ENCODE assay signal across 29 cellular contexts in genomic region chr17:31015639-31016038, GRCh38. TPM values are rescaled to one million over a fixed set of nuclear protein-coding genes. Genes with fewer than 3 reads are reported as not detected.
DNase-seq lines count a peak whose midpoint lies in the region; ATAC-seq and TF ChIP-seq lines count a peak whose summit lies in the region.
"Had no signal": no experiment of that assay in that cellular context is flagged by ENCODE, and none has a peak within 500 bp of the region (broad histone marks: within the 10 kb centered on the region; RNA-seq: fewer than 3 reads in every experiment).

No MANE protein-coding gene starts in this region.

- H3K4me1 Mint-ChIP-seq in CD4-positive, alpha-beta T cell (ENCODE audit: low read depth) = no peaks in the 10 kb centered on the region
- H3K4me1 Mint-ChIP-seq: stimulated activated memory B cell treated with anti-CD40 and anti-IgM and Interleukin-4, amounts not matched to agents 10 μg/mL and 1 μg/mL and 100 μg/mL, for 72 hours had no signal

- POLR2A ChIA-PET in GM10248 (lab: Yijun Ruan, JAX) = no interaction called here
- POLR2A ChIA-PET in CD4-positive, alpha-beta T cell (lab: Charles Lee) = no interaction called here

- no peak for TF ChIP-seq EP300 in Ishikawa (IDR thresholded peaks at IDR 0.05; ENCODE audit: borderline replicate concordance)

- no peaks in the 10 kb centered on the region for H3K9me3 ChIP-seq in CD4-positive, alpha-beta T cell (ENCODE audit: control insufficient read depth, low read length)
- H3K9me3 ChIP-seq: breast epithelium, Caco-2, esophagus squamous epithelium, gastrocnemius medialis, suprapubic skin had no signal

- no peak overlapping the region for H3K4me3 Mint-ChIP-seq in CD4-positive, alpha-beta T cell
- H3K4me3 Mint-ChIP-seq: activated naive CD4-positive, alpha-beta T cell treated with anti-CD3 and anti-CD28 coated beads for 36 hours; memory B cell; stimulated activated memory B cell treated with anti-CD40 and anti-IgM and Interleukin-4, amounts not matched to agents 10 μg/mL and 1 μg/mL and 100 μg/mL, for 72 hours; T-helper 1 cell treated with Interleukin-12 subunit alpha and Interleukin-12 subunit beta and Interleukin-4 antibody, amounts not matched to agents 30 μg/mL and 1 μg/mL, for 36 hours had no signal

- TF ChIP-seq CTCF in GM10248 (IDR thresholded peaks at IDR 0.05; ENCODE audit: control extremely low read depth, extremely low read depth, low read depth, missing control alignments) = peak; percentile 8
- TF ChIP-seq CTCF in epithelial cell of esophagus (IDR thresholded peaks at IDR 0.05; ENCODE audit: insufficient read depth, low read depth, low read length, missing control alignments) = peak; percentile 27
- TF ChIP-seq CTCF in CD4-positive, alpha-beta T cell (IDR thresholded peaks at IDR 0.05) = no peak

- CTCF ChIA-PET in GM10248 (lab: Yijun Ruan, JAX) = interaction anchor here (1.1 to 2.1 kb wide), 5 partner anchors 8 to 200 kb away, joined by 3 to 18 read pairs (median 4); no protein-coding TSS in a partner anchor
- CTCF ChIA-PET in CD4-positive, alpha-beta T cell (lab: Charles Lee) = interaction anchor here (0.6 to 1.9 kb wide), 2 partner anchors 10 to 821 kb away, joined by 3 to 5 read pairs; no protein-coding TSS in a partner anchor

- H3K27ac Mint-ChIP-seq in CD4-positive, alpha-beta T cell = no peak overlapping the region
- H3K27ac Mint-ChIP-seq: activated naive CD4-positive, alpha-beta T cell treated with anti-CD3 and anti-CD28 coated beads for 36 hours; memory B cell; stimulated activated memory B cell treated with anti-CD40 and anti-IgM and Interleukin-4, amounts not matched to agents 10 μg/mL and 1 μg/mL and 100 μg/mL, for 72 hours; T-helper 1 cell treated with Interleukin-12 subunit alpha and Interleukin-12 subunit beta and Interleukin-4 antibody, amounts not matched to agents 30 μg/mL and 1 μg/mL, for 36 hours had no signal

- ATAC-seq in CD4-positive, alpha-beta T cell (ENCODE audit: poor library complexity) = no peak
- ATAC-seq: gastrocnemius medialis; left cardiac atrium; stimulated activated memory B cell treated with anti-CD40 and anti-IgM and Interleukin-4, amounts not matched to agents 10 μg/mL and 1 μg/mL and 100 μg/mL, for 72 hours had no signal

- no peaks in the 10 kb centered on the region for H3K27me3 Mint-ChIP-seq in CD4-positive, alpha-beta T cell
- H3K27me3 Mint-ChIP-seq: memory B cell; stimulated activated memory B cell treated with anti-CD40 and anti-IgM and Interleukin-4, amounts not matched to agents 10 μg/mL and 1 μg/mL and 100 μg/mL, for 72 hours had no signal

- no peak overlapping the region for H3K4me3 ChIP-seq in epithelial cell of esophagus (ENCODE audit: low read length)
- H3K4me3 ChIP-seq: breast epithelium, esophagus squamous epithelium, gastrocnemius medialis, suprapubic skin had no signal

- H3K9me3 Mint-ChIP-seq in CD4-positive, alpha-beta T cell = no peaks in the 10 kb centered on the region
- H3K9me3 Mint-ChIP-seq: activated naive CD4-positive, alpha-beta T cell treated with anti-CD3 and anti-CD28 coated beads for 36 hours; memory B cell; stimulated activated memory B cell treated with anti-CD40 and anti-IgM and Interleukin-4, amounts not matched to agents 10 μg/mL and 1 μg/mL and 100 μg/mL, for 72 hours; T-helper 1 cell treated with Interleukin-12 subunit alpha and Interleukin-12 subunit beta and Interleukin-4 antibody, amounts not matched to agents 30 μg/mL and 1 μg/mL, for 36 hours had no signal

- intact Hi-C loops in CD4-positive, alpha-beta T cell (cut with DNase I, micrococcal nuclease) = loop anchor here in 1 of 2 experiments (2.0 to 10.0 kb wide), 2 partner anchors 357 to 509 kb away; no protein-coding TSS in a partner anchor

- peak; percentile 30; the same call in 1 of the 2 replicates for TF ChIP-seq RAD21 in Ishikawa (IDR thresholded peaks at IDR 0.05; ENCODE audit: low read depth)

- no peaks in the 10 kb centered on the region for H3K27me3 ChIP-seq in CD4-positive, alpha-beta T cell (ENCODE audit: control insufficient read depth, insufficient read depth, low read length)
- H3K27me3 ChIP-seq: breast epithelium, esophagus squamous epithelium, gastrocnemius medialis, suprapubic skin had no signal

- no peak for DNase-seq in GM10248 (ENCODE audit: extremely low spot score)
- DNase-seq in UCSD-AML1 (lab: John Stamatoyannopoulos, UW; ENCODE audit: unreplicated experiment) = peak; percentile 25
- DNase-seq in epithelial cell of esophagus (ENCODE audit: low read depth) = peak; percentile 11
- no peak for DNase-seq in CD4-positive, alpha-beta T cell
- DNase-seq in H4 (ENCODE audit: low spot score) = no peak
- DNase-seq in HUDEP-2 (lab: John Stamatoyannopoulos, UW; ENCODE audit: unreplicated experiment in 76 of 76) = no peak
- DNase-seq in substantia nigra (lab: John Stamatoyannopoulos, UW) = no peak
- DNase-seq: activated CD4-positive, alpha-beta T cell treated with anti-CD3 and anti-CD28 coated beads for 4 hours; activated naive CD4-positive, alpha-beta T cell treated with anti-CD3 and anti-CD28 coated beads for 36 hours; activated T-cell treated with anti-CD3 and anti-CD28 coated beads, Interleukin-2, amount 50 U/mL, for 48 hours; amniotic stem cell; C1 segment of cervical spinal cord; Caco-2; DMS79 treated with DMSO at 0.1 percent for 48 hours; effector memory CD4-positive, alpha-beta T cell; esophagus squamous epithelium; gastrocnemius medialis; left cardiac atrium; NCI-H1092; NCI-H1694 treated with DMSO at 0.1 percent for 48 hours; NCI-H526 treated with DMSO at 0.1 percent for 48 hours; posterior cingulate gyrus; stimulated activated CD4-positive, alpha-beta T cell treated with anti-CD3 and anti-CD28 coated beads, Interleukin-4, amount 100 ng/mL, for 4 hours had no signal

- H3K27ac ChIP-seq in CD4-positive, alpha-beta T cell (ENCODE audit: low read depth, low read length) = no peak overlapping the region
- H3K27ac ChIP-seq in substantia nigra (ENCODE audit: low read depth, low read length, poor library complexity, severe bottlenecking) = no peak overlapping the region
- H3K27ac ChIP-seq: breast epithelium, esophagus squamous epithelium, gastrocnemius medialis, suprapubic skin had no signal

- H3K36me3 Mint-ChIP-seq in CD4-positive, alpha-beta T cell (ENCODE audit: low read depth) = no peaks in the 10 kb centered on the region
- H3K36me3 Mint-ChIP-seq: memory B cell had no signal

TF ChIP-seq in Ishikawa, 13 proteins besides CTCF, POLR2A, EP300 and RAD21:
- TF ChIP-seq TCF12 (IDR thresholded peaks at IDR 0.05; ENCODE audit: low read depth) (no peak), MAX (IDR thresholded peaks at IDR 0.05) (no peak), CEBPB (IDR thresholded peaks at IDR 0.05) (no peak), YY1 (IDR thresholded peaks at IDR 0.05; ENCODE audit: low read depth) (no peak), EGR1 (IDR thresholded peaks at IDR 0.05) (no peak), TAF1 (IDR thresholded peaks at IDR 0.05; ENCODE audit: low read depth) (no peak), TEAD4 (IDR thresholded peaks at IDR 0.05) (no peak), USF1 (IDR thresholded peaks at IDR 0.05) (no peak), NFIC (IDR thresholded peaks at IDR 0.05) (no peak), ZBTB7A (IDR thresholded peaks at IDR 0.05; ENCODE audit: low read depth) (no peak), FOXM1 (IDR thresholded peaks at IDR 0.05; ENCODE audit: borderline replicate concordance, low read depth) (no peak), CREB1 (IDR thresholded peaks at IDR 0.05; ENCODE audit: low read depth) (no peak), REST (IDR thresholded peaks at IDR 0.05; ENCODE audit: low read depth) (no peak)

RNA-seq across cellular contexts. Expression of gene RNF135, which starts 44.8 kb away (rescaled TPM):
- 1 to 10 TPM; 1.5 to 1.8 TPM for total RNA-seq in CD4-positive, alpha-beta T cell
- total RNA-seq in H4 (2014; rRNA removed; shearing (Covaris generic)) = 14.8 and 19.6 TPM in 2 replicates

Comparison
In these comparisons a context has a peak if more than half of its experiments do, and no peak if none do; other contexts are left out.
1. DNase-seq: peak in UCSD-AML1 (single experiment) and epithelial cell of esophagus (single experiment); none in GM10248 (single experiment), CD4-positive, alpha-beta T cell (0 of 10), H4 (single experiment), HUDEP-2 (0 of 76) and substantia nigra (0 of 49).